In the genomic region with DNA sequence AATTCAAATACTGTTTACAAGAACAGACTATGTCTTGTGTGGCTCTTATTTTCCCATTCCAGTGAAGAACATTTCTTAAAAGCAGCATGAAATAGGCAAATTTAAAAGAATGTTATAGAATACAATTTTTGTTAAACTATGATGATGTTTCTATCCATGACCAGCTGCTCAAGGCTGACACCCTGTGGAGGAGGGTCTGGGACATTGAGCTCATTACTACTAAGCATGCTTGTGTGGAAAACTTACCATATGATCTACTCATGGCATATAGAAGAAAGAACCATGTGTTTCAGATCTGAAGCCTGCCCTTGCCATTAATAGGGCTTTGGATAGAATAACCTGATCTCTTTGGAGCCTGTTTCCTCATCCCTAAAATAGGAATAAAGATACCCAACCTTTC, we compare ENCODE assay signal across 9 cellular contexts.
A peak's percentile ranks its signal among the peaks of the same experiment; 100 is the strongest.
DNase-seq lines count a peak whose midpoint lies in the region; ATAC-seq, FAIRE-seq and TF ChIP-seq lines count a peak whose summit lies in the region.
"Had no signal": no experiment of that assay in that cellular context is flagged by ENCODE, and none has a peak within 500 bp of the region (broad histone marks: within the 10 kb centered on the region; RNA-seq: fewer than 3 reads in every experiment).

No MANE protein-coding gene starts in this region.

- DNase-seq in Caki2 (ENCODE audit: low read depth), result peak; percentile 4
- DNase-seq in Kasumi-1 (lab: John Stamatoyannopoulos, UW), result peak; percentile 37 to 44
- peak; percentile 18 for DNase-seq in SW480 (ENCODE audit: low spot score)
- DNase-seq in mesenteric fat pad (ENCODE audit: low spot score), result no peak
- no peak for DNase-seq in activated CD4-positive, alpha-beta T cell treated with anti-CD3 and anti-CD28 coated beads for 48 hours
- DNase-seq: stimulated activated CD4-positive, alpha-beta T cell treated with anti-CD3 and anti-CD28 coated beads, Interleukin-4, amount 100 ng/mL, for 1 hour had no signal

- FAIRE-seq in islet of Langerhans (lab: Jason Lieb, UNC), result peak; percentile 74

- H3K36me3 ChIP-seq in gastroesophageal sphincter, result no peaks in the 10 kb centered on the region

- peak in 2 of 4 experiments; percentile 21 to 48 for TF ChIP-seq CTCF in gastroesophageal sphincter (IDR thresholded peaks at IDR 0.05)

- ATAC-seq in HG03280 (IDR thresholded peaks at IDR 0.05; ENCODE audit: unreplicated experiment) (no peak), gastroesophageal sphincter (no peak)

- H3K4me3 ChIP-seq in gastroesophageal sphincter, result no peak overlapping the region

- no peaks in the 10 kb centered on the region for H3K9me3 ChIP-seq in gastroesophageal sphincter

- no peak overlapping the region for H3K27ac ChIP-seq in gastroesophageal sphincter

- no peaks in the 10 kb centered on the region for H3K27me3 ChIP-seq in gastroesophageal sphincter

- no peak for TF ChIP-seq EP300 in gastroesophageal sphincter (IDR thresholded peaks at IDR 0.05)

- in situ Hi-C loops in Caki2 (cut with HindIII; ENCODE audit: low pct_unique_long_range_greater_than_20kb, low sequenced_read_pairs), result no loop called here

- H3K4me1 ChIP-seq in gastroesophageal sphincter, result peaks cover 0 to 12% (median 0%) of the 10 kb centered on the region in 3 donors

- TF ChIP-seq POLR2A in gastroesophageal sphincter (IDR thresholded peaks at IDR 0.05), result no peak

Comparison
In these comparisons a context has a peak if more than half of its experiments do, and no peak if none do; other contexts are left out.
1. DNase-seq: peak in Caki2 (single experiment), Kasumi-1 (2 of 2) and SW480 (single experiment); none in mesenteric fat pad (single experiment) and activated CD4-positive, alpha-beta T cell treated with anti-CD3 and anti-CD28 coated beads for 48 hours (single experiment).